ENCODE assay signal across 1 cellular context in genomic region chr12:2058837-2059236, GRCh38.
TF ChIP-seq lines count a peak whose summit lies in the region.

No MANE protein-coding gene starts in this region.

TF ChIP-seq in GM23338, 12 proteins besides CTCF, POLR2A, EP300 and RAD21 (continued from another document):
- TF ChIP-seq STAT1 (IDR thresholded peaks at IDR 0.05; ENCODE audit: unreplicated experiment): no peak
- TF ChIP-seq ZNF331 (CRISPR knock-in tag; IDR thresholded peaks at IDR 0.05; ENCODE audit: low read depth): no peak
- TF ChIP-seq REST (IDR thresholded peaks at IDR 0.05; ENCODE audit: unreplicated experiment): no peak
- TF ChIP-seq POLR2AphosphoS5 (IDR thresholded peaks at IDR 0.05; ENCODE audit: low read depth): no peak
- no peak for TF ChIP-seq ZNF114 (CRISPR knock-in tag; IDR thresholded peaks at IDR 0.05)
- no peak for TF ChIP-seq EZH2phosphoT487 (IDR thresholded peaks at IDR 0.05; ENCODE audit: unreplicated experiment)
- no peak for TF ChIP-seq CREB1 (CRISPR knock-in tag; IDR thresholded peaks at IDR 0.05; ENCODE audit: low read depth)
- no peak for TF ChIP-seq ZNF462 (CRISPR knock-in tag; IDR thresholded peaks at IDR 0.05)
